20 cellular contexts compared by ENCODE assay signal in genomic region chr10:118953999-118954398, GRCh38.
DNase-seq lines count a peak whose midpoint lies in the region; ATAC-seq and TF ChIP-seq lines count a peak whose summit lies in the region.
"Had no signal": no experiment of that assay in that cellular context is flagged by ENCODE, and none has a peak within 500 bp of the region (broad histone marks: within the 10 kb centered on the region; RNA-seq: fewer than 3 reads in every experiment).

No MANE protein-coding gene starts in this region.

- DNase-seq in activated CD8-positive, alpha-beta memory T cell treated with anti-CD3 and anti-CD28 coated beads for 24 hours = peak; percentile 28
- DNase-seq in activated CD8-positive, alpha-beta memory T cell treated with anti-CD3 and anti-CD28 coated beads, Interleukin-2, amount 10 ng/mL, durations not matched to agents 7 days and 5 days = no peak
- DNase-seq in heart left ventricle (peak in 1 of 5 donors; percentile 46), neural crest cell (ENCODE audit: low read depth, low spot score) (no peak), GM19240 (ENCODE audit: insufficient read length, low spot score) (no peak), progenitor cell of endocrine pancreas (ENCODE audit: low spot score, unreplicated experiment) (no peak), NCI-H2029 treated with DMSO at 0.1 percent for 48 hours (lab: John Stamatoyannopoulos, UW) (no peak)
- DNase-seq: activated gamma-delta T cell treated with Interleukin-2 at 50 U/mL for 16 hours, amniotic stem cell, gastrocnemius medialis, NCI-H1092 treated with DMSO at 0.1 percent for 48 hours, NCI-H524, right lobe of liver, tibial artery had no signal

- TF ChIP-seq POLR2A in heart left ventricle (IDR thresholded peaks at IDR 0.05) = no peak

- no peak overlapping the region for H3K27ac ChIP-seq in heart left ventricle
- H3K27ac ChIP-seq: 22Rv1, gastrocnemius medialis, right lobe of liver, tibial artery had no signal

- peaks cover 11% of the 10 kb centered on the region for H3K4me1 Mint-ChIP-seq in activated CD8-positive, alpha-beta memory T cell treated with anti-CD3 and anti-CD28 coated beads, Interleukin-2, amount 10 ng/mL, durations not matched to agents 7 days and 5 days
- H3K4me1 Mint-ChIP-seq in neural crest cell = peaks cover 51% of the 10 kb centered on the region
- H3K4me1 Mint-ChIP-seq in progenitor cell of endocrine pancreas (ENCODE audit: low read depth) = peaks cover 6% of the 10 kb centered on the region
- H3K4me1 Mint-ChIP-seq: B cell; stimulated activated memory B cell treated with anti-CD40 and anti-IgM and Interleukin-4, amounts not matched to agents 10 μg/mL and 1 μg/mL and 100 μg/mL, for 72 hours had no signal

- 52 to 63% (median 59%) methylated on average over 3 of the region's 3 CpGs for WGBS in heart left ventricle, 4 donors

- H3K9me3 ChIP-seq in heart left ventricle = no peaks in the 10 kb centered on the region
- H3K9me3 ChIP-seq: gastrocnemius medialis, right lobe of liver, tibial artery had no signal

- no peaks in the 10 kb centered on the region for H3K36me3 Mint-ChIP-seq in activated CD8-positive, alpha-beta memory T cell treated with anti-CD3 and anti-CD28 coated beads, Interleukin-2, amount 10 ng/mL, durations not matched to agents 7 days and 5 days
- H3K36me3 Mint-ChIP-seq in neural crest cell (ENCODE audit: low read depth) = no peaks in the 10 kb centered on the region
- no peaks in the 10 kb centered on the region for H3K36me3 Mint-ChIP-seq in progenitor cell of endocrine pancreas (ENCODE audit: insufficient read depth)
- H3K36me3 Mint-ChIP-seq: stimulated activated memory B cell treated with anti-CD40 and anti-IgM and Interleukin-4, amounts not matched to agents 10 μg/mL and 1 μg/mL and 100 μg/mL, for 72 hours had no signal

- intact Hi-C loops in heart left ventricle (cut with DNase I) = no loop called here

- H3K9me3 Mint-ChIP-seq in activated CD8-positive, alpha-beta memory T cell treated with anti-CD3 and anti-CD28 coated beads, Interleukin-2, amount 10 ng/mL, durations not matched to agents 7 days and 5 days (ENCODE audit: low read depth) = no peaks in the 10 kb centered on the region
- H3K9me3 Mint-ChIP-seq in neural crest cell (no peaks in the 10 kb centered on the region), progenitor cell of endocrine pancreas (ENCODE audit: low read depth) (no peaks in the 10 kb centered on the region)
- H3K9me3 Mint-ChIP-seq: dendritic cell treated with granulocyte-macrophage colony-stimulating factor and Interleukin-4, amounts not matched to agents 40 ng/mL and 50 ng/mL, for 4 days; stimulated activated memory B cell treated with anti-CD40 and anti-IgM and Interleukin-4, amounts not matched to agents 10 μg/mL and 1 μg/mL and 100 μg/mL, for 72 hours had no signal

- H3K27ac Mint-ChIP-seq in activated CD8-positive, alpha-beta memory T cell treated with anti-CD3 and anti-CD28 coated beads, Interleukin-2, amount 10 ng/mL, durations not matched to agents 7 days and 5 days = no peak overlapping the region
- peak overlapping the region; percentile 58 for H3K27ac Mint-ChIP-seq in neural crest cell (ENCODE audit: unreplicated experiment)
- H3K27ac Mint-ChIP-seq in progenitor cell of endocrine pancreas = no peak overlapping the region
- H3K27ac Mint-ChIP-seq: B cell; dendritic cell treated with granulocyte-macrophage colony-stimulating factor and Interleukin-4, amounts not matched to agents 40 ng/mL and 50 ng/mL, for 4 days; stimulated activated memory B cell treated with anti-CD40 and anti-IgM and Interleukin-4, amounts not matched to agents 10 μg/mL and 1 μg/mL and 100 μg/mL, for 72 hours had no signal

- H3K27me3 Mint-ChIP-seq in activated CD8-positive, alpha-beta memory T cell treated with anti-CD3 and anti-CD28 coated beads, Interleukin-2, amount 10 ng/mL, durations not matched to agents 7 days and 5 days = peaks cover 23% of the 10 kb centered on the region
- H3K27me3 Mint-ChIP-seq in neural crest cell (ENCODE audit: low read depth) (no peaks in the 10 kb centered on the region), progenitor cell of endocrine pancreas (no peaks in the 10 kb centered on the region)

- H3K4me3 Mint-ChIP-seq in activated CD8-positive, alpha-beta memory T cell treated with anti-CD3 and anti-CD28 coated beads, Interleukin-2, amount 10 ng/mL, durations not matched to agents 7 days and 5 days = no peak overlapping the region
- H3K4me3 Mint-ChIP-seq in neural crest cell = no peak overlapping the region
- H3K4me3 Mint-ChIP-seq in progenitor cell of endocrine pancreas (ENCODE audit: low read depth) = no peak overlapping the region
- H3K4me3 Mint-ChIP-seq: B cell; dendritic cell treated with granulocyte-macrophage colony-stimulating factor and Interleukin-4, amounts not matched to agents 40 ng/mL and 50 ng/mL, for 4 days; stimulated activated memory B cell treated with anti-CD40 and anti-IgM and Interleukin-4, amounts not matched to agents 10 μg/mL and 1 μg/mL and 100 μg/mL, for 72 hours had no signal

- CTCF ChIA-PET in activated CD8-positive, alpha-beta memory T cell treated with anti-CD3 and anti-CD28 coated beads, Interleukin-2, amount 10 ng/mL, durations not matched to agents 7 days and 5 days (lab: Charles Lee) = no interaction called here

- TF ChIP-seq CTCF in heart left ventricle (IDR thresholded peaks at IDR 0.05) (no peak), neural crest cell (conservative IDR thresholded peaks at IDR 0.05) (no peak), progenitor cell of endocrine pancreas (IDR thresholded peaks at IDR 0.05; ENCODE audit: unreplicated experiment) (no peak)

- H3K4me3 ChIP-seq in heart left ventricle = no peak overlapping the region
- H3K4me3 ChIP-seq: gastrocnemius medialis, right lobe of liver, tibial artery had no signal

- ATAC-seq in activated CD8-positive, alpha-beta memory T cell treated with anti-CD3 and anti-CD28 coated beads, Interleukin-2, amount 10 ng/mL, durations not matched to agents 7 days and 5 days = no peak
- ATAC-seq in heart left ventricle (peak in 3 of 4 donors; percentile 6 to 40 (median 26)), HG02610 (IDR thresholded peaks at IDR 0.05; ENCODE audit: unreplicated experiment) (no peak)
- ATAC-seq: gastrocnemius medialis; right lobe of liver; SK-N-SH treated with all-trans-retinoic acid at 6 μM for 48 hours; stimulated activated memory B cell treated with anti-CD40 and anti-IgM and Interleukin-4, amounts not matched to agents 10 μg/mL and 1 μg/mL and 100 μg/mL, for 72 hours had no signal

- H3K36me3 ChIP-seq in heart left ventricle = no peaks in the 10 kb centered on the region
- H3K36me3 ChIP-seq: gastrocnemius medialis, right lobe of liver, tibial artery had no signal

- no peaks in the 10 kb centered on the region for H3K27me3 ChIP-seq in heart left ventricle
- H3K27me3 ChIP-seq: gastrocnemius medialis, right lobe of liver, tibial artery had no signal

- peaks cover 0 to 43% (median 10%) of the 10 kb centered on the region in 12 donors for H3K4me1 ChIP-seq in heart left ventricle

Comparison
In these comparisons a context has a peak if more than half of its experiments do, and no peak if none do; other contexts are left out.
1. ATAC-seq: peak in heart left ventricle (3 of 4); none in activated CD8-positive, alpha-beta memory T cell treated with anti-CD3 and anti-CD28 coated beads, Interleukin-2, amount 10 ng/mL, durations not matched to agents 7 days and 5 days (single experiment) and HG02610 (single experiment).